In genomic region chr6:19616022-19616421, GRCh38 we compare ENCODE assay signal across 31 cellular contexts.
"Had no signal": no experiment of that assay in that cellular context is flagged by ENCODE, and none has a peak within 500 bp of the region (broad histone marks: within the 10 kb centered on the region; RNA-seq: fewer than 3 reads in every experiment).

No MANE protein-coding gene starts in this region.

- FAIRE-seq: colon had no signal

- DNase-seq: activated CD4-positive, alpha-beta memory T cell treated with anti-CD3 and anti-CD28 coated beads for 36 hours; activated CD4-positive, alpha-beta T cell treated with anti-CD3 and anti-CD28 coated beads for 36 hours; activated CD4-positive, alpha-beta T cell treated with anti-CD3 and anti-CD28 coated beads, Interleukin-2, amount 10 ng/mL, durations not matched to agents 24 days and 14 days; activated CD4-positive, CD25-positive, alpha-beta regulatory T cell; activated CD4-positive, CD25-positive, alpha-beta regulatory T cell treated with anti-CD3 and anti-CD28 coated beads, Interleukin-2, amount 50 U/mL, for 72 hours; activated CD8-positive, alpha-beta memory T cell treated with anti-CD3 and anti-CD28 coated beads, Interleukin-2, amount 10 ng/mL, durations not matched to agents 7 days and 5 days; activated CD8-positive, alpha-beta memory T cell treated with anti-CD3 and anti-CD28 coated beads, Interleukin-2, amount 50 U/mL, for 4 hours; activated CD8-positive, alpha-beta T cell treated with anti-CD3 and anti-CD28 coated beads, Interleukin-2, amount 10 ng/mL, durations not matched to agents 7 days and 5 days; activated effector memory CD4-positive, alpha-beta T cell treated with anti-CD3 and anti-CD28 coated beads, Interleukin-2, amount 50 U/mL, for 16 hours; activated naive CD4-positive, alpha-beta T cell treated with anti-CD3 and anti-CD28 coated beads for 36 hours; activated naive CD8-positive, alpha-beta T cell treated with anti-CD3 and anti-CD28 coated beads for 36 hours; activated naive CD8-positive, alpha-beta T cell treated with anti-CD3 and anti-CD28 coated beads, Interleukin-2, amount 50 U/mL, for 24 hours; activated T-cell treated with anti-CD3 and anti-CD28 coated beads, Interleukin-2, amount 50 U/mL, for 1 hour; activated T-cell treated with anti-CD3 and anti-CD28 coated beads, Interleukin-2, amount 50 U/mL, for 48 hours; adrenal gland; amygdala; aorta; body of pancreas; caudate nucleus; cortex of kidney; dermis blood vessel endothelial cell; effector CD4-positive, alpha-beta T cell; effector memory CD8-positive, alpha-beta T cell; erythroblast; foreskin keratinocyte; heart right ventricle; T-helper 17 cell; T1000 had no signal

- H3K4me1 ChIP-seq: adrenal gland, body of pancreas, esophagus muscularis mucosa, foreskin keratinocyte, gastroesophageal sphincter, heart right ventricle had no signal

- H3K36me3 ChIP-seq: adrenal gland, esophagus muscularis mucosa, gastroesophageal sphincter, heart right ventricle had no signal

- H3K9me3 ChIP-seq: body of pancreas had no signal

- H3K4me3 ChIP-seq: adrenal gland, body of pancreas, esophagus muscularis mucosa, gastroesophageal sphincter, heart right ventricle had no signal

- H3K27ac ChIP-seq: adrenal gland, body of pancreas, esophagus muscularis mucosa, foreskin keratinocyte, gastroesophageal sphincter, heart right ventricle had no signal

- ATAC-seq: activated CD4-positive, alpha-beta T cell treated with anti-CD3 and anti-CD28 coated beads for 36 hours; activated CD8-positive, alpha-beta memory T cell treated with anti-CD3 and anti-CD28 coated beads, Interleukin-2, amount 10 ng/mL, durations not matched to agents 7 days and 5 days; activated CD8-positive, alpha-beta T cell treated with anti-CD3 and anti-CD28 coated beads, Interleukin-2, amount 10 ng/mL, durations not matched to agents 7 days and 5 days; activated naive CD8-positive, alpha-beta T cell treated with anti-CD3 and anti-CD28 coated beads, Interleukin-2, amount 50 U/mL, for 24 hours; body of pancreas; effector memory CD8-positive, alpha-beta T cell; foreskin keratinocyte; gastroesophageal sphincter; heart right ventricle; T-helper 17 cell had no signal
